In genomic region chr12:6631549-6631961, GRCh38 we compare ENCODE assay signal across 8 cellular contexts. TPM values are rescaled to one million over a fixed set of nuclear protein-coding genes. Genes with fewer than 3 reads are reported as not detected.
DNase-seq lines count a peak whose midpoint lies in the region; ATAC-seq and TF ChIP-seq lines count a peak whose summit lies in the region.
"Had no signal": no experiment of that assay in that cellular context is flagged by ENCODE, and none has a peak within 500 bp of the region (broad histone marks: within the 10 kb centered on the region; RNA-seq: fewer than 3 reads in every experiment).

No MANE protein-coding gene starts in this region.

- H2BK20ac ChIP-seq in H9 (ENCODE audit: low read depth, low read length, poor library complexity, severe bottlenecking) = no peak overlapping the region

- no peaks in the 10 kb centered on the region for H4K20me1 ChIP-seq in H9 (ENCODE audit: control insufficient read depth, insufficient read depth, insufficient read length)

- no peak overlapping the region for H4K5ac ChIP-seq in H9 (ENCODE audit: insufficient read length, low read depth, low read length)

- no peak for DNase-seq in H9
- DNase-seq in activated CD4-positive, alpha-beta memory T cell treated with anti-CD3 and anti-CD28 coated beads, Interleukin-2, amount 10 ng/mL, durations not matched to agents 7 days and 5 days = peak; percentile 20
- DNase-seq in immature natural killer cell = peak; percentile 35 to 51 (median 46)
- no peak for DNase-seq in stimulated activated naive B cell treated with anti-CD40 and anti-IgM and Interleukin-4, amounts not matched to agents 10 μg/mL and 1 μg/mL and 100 μg/mL, for 72 hours
- DNase-seq in AML-193 (lab: John Stamatoyannopoulos, UW) = no peak
- DNase-seq: NCI-H1105 had no signal

- no peak overlapping the region for H3K4me2 ChIP-seq in H9 (ENCODE audit: insufficient read depth, insufficient read length, low read length)

- no peak overlapping the region for H2BK120ac ChIP-seq in H9 (ENCODE audit: low read depth, low read length, poor library complexity, severe bottlenecking)

- no peak overlapping the region for H3K4me3 Mint-ChIP-seq in H9
- H3K4me3 Mint-ChIP-seq in activated CD4-positive, alpha-beta memory T cell treated with anti-CD3 and anti-CD28 coated beads, Interleukin-2, amount 10 ng/mL, durations not matched to agents 7 days and 5 days = peak overlapping the region; percentile 58
- H3K4me3 Mint-ChIP-seq in immature natural killer cell = peak overlapping the region; percentile 90 to 99 (median 93)
- H3K4me3 Mint-ChIP-seq in stimulated activated naive B cell treated with anti-CD40 and anti-IgM and Interleukin-4, amounts not matched to agents 10 μg/mL and 1 μg/mL and 100 μg/mL, for 72 hours = peak overlapping the region; percentile 87 to 88

- no peaks in the 10 kb centered on the region for H3K4me1 ChIP-seq in H9 (ENCODE audit: insufficient read depth, low read length)

- no peaks in the 10 kb centered on the region for H3K9me3 Mint-ChIP-seq in H9
- H3K9me3 Mint-ChIP-seq in activated CD4-positive, alpha-beta memory T cell treated with anti-CD3 and anti-CD28 coated beads, Interleukin-2, amount 10 ng/mL, durations not matched to agents 7 days and 5 days = no peaks in the 10 kb centered on the region
- no peaks in the 10 kb centered on the region for H3K9me3 Mint-ChIP-seq in immature natural killer cell
- H3K9me3 Mint-ChIP-seq in stimulated activated naive B cell treated with anti-CD40 and anti-IgM and Interleukin-4, amounts not matched to agents 10 μg/mL and 1 μg/mL and 100 μg/mL, for 72 hours = no peaks in the 10 kb centered on the region

- H3K79me2 ChIP-seq in H9 (ENCODE audit: insufficient read depth, low read length) = no peaks in the 10 kb centered on the region

- H2AFZ ChIP-seq in H9 (ENCODE audit: low read length) = no peak overlapping the region

- POLR2A ChIA-PET in activated CD4-positive, alpha-beta memory T cell treated with anti-CD3 and anti-CD28 coated beads, Interleukin-2, amount 10 ng/mL, durations not matched to agents 7 days and 5 days (lab: Charles Lee) = interaction anchor here (1.1 to 2.3 kb wide), 13 partner anchors 9 to 387 kb away, joined by 3 to 16 read pairs (median 4); partner anchors contain the start of genes LPCAT3, NOP2, SPSB2 and ZNF384

- H3K27ac Mint-ChIP-seq in H9 (0 out of 7 replicates have a peak overlapping the region, but pooled peaks of 1 of the 3 experiments have one; percentile 14), immature natural killer cell (peak overlapping the region; percentile 97 to 100 (median 99))
- H3K27ac Mint-ChIP-seq in activated CD4-positive, alpha-beta memory T cell treated with anti-CD3 and anti-CD28 coated beads, Interleukin-2, amount 10 ng/mL, durations not matched to agents 7 days and 5 days = peak overlapping the region; percentile 91
- H3K27ac Mint-ChIP-seq in stimulated activated naive B cell treated with anti-CD40 and anti-IgM and Interleukin-4, amounts not matched to agents 10 μg/mL and 1 μg/mL and 100 μg/mL, for 72 hours = peak overlapping the region; percentile 97

- H2BK15ac ChIP-seq in H9 (ENCODE audit: low read depth, low read length) = no peak overlapping the region

- no CpG with 5 or more reads among the region's 3 CpGs for WGBS in H9 (ENCODE audit: extremely low coverage, insufficient read length, low lambda C conversion rate)

- H3K18ac ChIP-seq in H9 (ENCODE audit: insufficient read length, low read depth, low read length) = no peak overlapping the region

- H3K27me3 Mint-ChIP-seq in H9 (ENCODE audit: low read depth) (peaks cover 13% of the 10 kb centered on the region), immature natural killer cell (ENCODE audit: low read depth in 3 of 3) (peaks cover 3 to 14% (median 4%) of the 10 kb centered on the region in 3 donors)
- no peaks in the 10 kb centered on the region for H3K27me3 Mint-ChIP-seq in activated CD4-positive, alpha-beta memory T cell treated with anti-CD3 and anti-CD28 coated beads, Interleukin-2, amount 10 ng/mL, durations not matched to agents 7 days and 5 days
- no peaks in the 10 kb centered on the region for H3K27me3 Mint-ChIP-seq in stimulated activated naive B cell treated with anti-CD40 and anti-IgM and Interleukin-4, amounts not matched to agents 10 μg/mL and 1 μg/mL and 100 μg/mL, for 72 hours

- H3K56ac ChIP-seq in H9 (ENCODE audit: insufficient read length, low read depth, low read length) = no peak overlapping the region

- 0 out of 2 replicates have a peak overlapping the region, but pooled peaks have one; percentile 19 for H3K14ac ChIP-seq in H9 (ENCODE audit: insufficient read depth, low read length)

- H2BK5ac ChIP-seq in H9 (ENCODE audit: insufficient read length, low read length) = no peak overlapping the region

- TF ChIP-seq CTCF in H9 (conservative IDR thresholded peaks at IDR 0.05) = no peak

- no peak overlapping the region for H2AK5ac ChIP-seq in H9 (ENCODE audit: insufficient read length, low read length)

- H3K27ac ChIP-seq in H9 (ENCODE audit: insufficient read length, low read depth, low read length) = no peak overlapping the region

- H3K4ac ChIP-seq in H9 (ENCODE audit: low read depth, low read length) = no peak overlapping the region

- H3K36me3 Mint-ChIP-seq in H9 (ENCODE audit: insufficient read depth in 1 of 3, low read depth in 3 of 3) = no peaks in the 10 kb centered on the region
- H3K36me3 Mint-ChIP-seq in activated CD4-positive, alpha-beta memory T cell treated with anti-CD3 and anti-CD28 coated beads, Interleukin-2, amount 10 ng/mL, durations not matched to agents 7 days and 5 days (ENCODE audit: low read depth) = peaks cover 1% of the 10 kb centered on the region
- H3K36me3 Mint-ChIP-seq in immature natural killer cell = peaks cover 0 to 1% (median 0%) of the 10 kb centered on the region in 3 donors
- peaks cover 28 to 44% of the 10 kb centered on the region in 2 donors for H3K36me3 Mint-ChIP-seq in stimulated activated naive B cell treated with anti-CD40 and anti-IgM and Interleukin-4, amounts not matched to agents 10 μg/mL and 1 μg/mL and 100 μg/mL, for 72 hours

- no peaks in the 10 kb centered on the region for H3K79me1 ChIP-seq in H9 (ENCODE audit: insufficient read depth, low read depth, low read length, poor library complexity, severe bottlenecking)

- H3K23me2 ChIP-seq in H9 (ENCODE audit: insufficient read length, low read depth, low read length, poor library complexity, severe bottlenecking) = no peaks in the 10 kb centered on the region

- H3K23ac ChIP-seq in H9 (ENCODE audit: insufficient read length, low read depth, low read length) = no peak overlapping the region

- H4K8ac ChIP-seq in H9 (replicated peaks; ENCODE audit: insufficient read length, low read depth, low read length) = no peak overlapping the region

- no peak overlapping the region for H3T11ph ChIP-seq in H9 (ENCODE audit: low read length)

- no peaks in the 10 kb centered on the region for H3K27me3 ChIP-seq in H9 (ENCODE audit: insufficient read depth, low read length)

- H3K4me1 Mint-ChIP-seq in H9 (peaks cover 19 to 30% of the 10 kb centered on the region in 2 experiments), immature natural killer cell (peaks cover 75 to 78% of the 10 kb centered on the region in 2 donors)
- peaks cover 63% of the 10 kb centered on the region for H3K4me1 Mint-ChIP-seq in activated CD4-positive, alpha-beta memory T cell treated with anti-CD3 and anti-CD28 coated beads, Interleukin-2, amount 10 ng/mL, durations not matched to agents 7 days and 5 days
- peaks cover 48 to 78% of the 10 kb centered on the region in 2 donors for H3K4me1 Mint-ChIP-seq in stimulated activated naive B cell treated with anti-CD40 and anti-IgM and Interleukin-4, amounts not matched to agents 10 μg/mL and 1 μg/mL and 100 μg/mL, for 72 hours

- H4K91ac ChIP-seq in H9 (ENCODE audit: insufficient read length, low read depth, low read length) = no peak overlapping the region

- H2BK12ac ChIP-seq in H9 (ENCODE audit: insufficient read length, low read depth, low read length) = no peak overlapping the region

- no peak for ATAC-seq in stimulated activated naive B cell treated with anti-CD40 and anti-IgM and Interleukin-4, amounts not matched to agents 10 μg/mL and 1 μg/mL and 100 μg/mL, for 72 hours (replicated peaks)
- ATAC-seq in HG03045 (IDR thresholded peaks at IDR 0.05; ENCODE audit: unreplicated experiment) = no peak
- no peak for ATAC-seq in GM21515 (IDR thresholded peaks at IDR 0.05; ENCODE audit: unreplicated experiment)

- H3K9ac ChIP-seq in H9 (ENCODE audit: extremely low read depth, insufficient read length, low read length) = no peak overlapping the region

- CTCF ChIA-PET in activated CD4-positive, alpha-beta memory T cell treated with anti-CD3 and anti-CD28 coated beads, Interleukin-2, amount 10 ng/mL, durations not matched to agents 7 days and 5 days (lab: Charles Lee) = interaction anchor here (0.6 to 5.8 kb wide), 8 partner anchors 12 to 368 kb away, joined by 3 to 34 read pairs (median 4); partner anchors contain the start of genes MLF2 and ZNF384

- H3K9me3 ChIP-seq in H9 (ENCODE audit: control insufficient read depth, low read depth, low read length) = no peaks in the 10 kb centered on the region

RNA-seq across cellular contexts. Expression of gene LPAR5, which starts 4.2 kb away (rescaled TPM):
- total RNA-seq in H9 (2021) = 0.22 TPM in 2 replicates
- total RNA-seq in activated CD4-positive, alpha-beta memory T cell treated with anti-CD3 and anti-CD28 coated beads, Interleukin-2, amount 10 ng/mL, durations not matched to agents 7 days and 5 days = 1 to 10 TPM; 7.8 to 8.0 TPM
- 10 to 100 TPM in 2 of 3 donors, 1 to 10 TPM in 1; 9.6 to 36.1 (median 11.6) TPM for polyA plus RNA-seq in immature natural killer cell

RNA-seq across cellular contexts. Expression of gene ACRBP, which starts 15.7 kb away (rescaled TPM):
- total RNA-seq in H9 (2021) = 1.3 and 1.9 TPM in 2 replicates
- 1 to 10 TPM; 1.8 TPM for total RNA-seq in activated CD4-positive, alpha-beta memory T cell treated with anti-CD3 and anti-CD28 coated beads, Interleukin-2, amount 10 ng/mL, durations not matched to agents 7 days and 5 days
- polyA plus RNA-seq in immature natural killer cell = 10 to 100 TPM in 1 of 3 donors, 1 to 10 TPM in 1, not detected in 1; 4.2 to 10.2 TPM

RNA-seq across cellular contexts. Expression of gene CHD4, which starts 24.4 kb away (rescaled TPM):
- 334 and 346 TPM in 2 replicates for total RNA-seq in H9 (2021)
- total RNA-seq in activated CD4-positive, alpha-beta memory T cell treated with anti-CD3 and anti-CD28 coated beads, Interleukin-2, amount 10 ng/mL, durations not matched to agents 7 days and 5 days = 100 to 1,000 TPM; 223 to 234 TPM
- polyA plus RNA-seq in immature natural killer cell = 10 to 100 TPM; 13.6 to 59.5 (median 20.7) TPM

RNA-seq across cellular contexts. Expression of gene ING4, which starts 31.4 kb away (rescaled TPM):
- 20.1 TPM in 2 replicates for total RNA-seq in H9 (2021)
- total RNA-seq in activated CD4-positive, alpha-beta memory T cell treated with anti-CD3 and anti-CD28 coated beads, Interleukin-2, amount 10 ng/mL, durations not matched to agents 7 days and 5 days = 10 to 100 TPM; 32.2 to 33.8 TPM
- 100 to 1,000 TPM in 1 of 3 donors, 10 to 100 TPM in 2; 60.7 to 156 (median 93.9) TPM for polyA plus RNA-seq in immature natural killer cell

RNA-seq across cellular contexts. Expression of gene ZNF384, which starts 57.6 kb away (rescaled TPM):
- total RNA-seq in H9 (2021) = 83.5 and 88.0 TPM in 2 replicates
- total RNA-seq in activated CD4-positive, alpha-beta memory T cell treated with anti-CD3 and anti-CD28 coated beads, Interleukin-2, amount 10 ng/mL, durations not matched to agents 7 days and 5 days = 10 to 100 TPM; 69.5 to 78.1 TPM
- polyA plus RNA-seq in immature natural killer cell = 10 to 100 TPM; 14.6 to 41.5 (median 31.6) TPM

Comparison
In these comparisons a context has a peak if more than half of its experiments do, and no peak if none do; other contexts are left out.
1. DNase-seq: peak in activated CD4-positive, alpha-beta memory T cell treated with anti-CD3 and anti-CD28 coated beads, Interleukin-2, amount 10 ng/mL, durations not matched to agents 7 days and 5 days (single experiment) and immature natural killer cell (3 of 3); none in H9 (single experiment), stimulated activated naive B cell treated with anti-CD40 and anti-IgM and Interleukin-4, amounts not matched to agents 10 μg/mL and 1 μg/mL and 100 μg/mL, for 72 hours (single experiment) and AML-193 (0 of 2).
2. H3K4me3 Mint-ChIP-seq: peak in activated CD4-positive, alpha-beta memory T cell treated with anti-CD3 and anti-CD28 coated beads, Interleukin-2, amount 10 ng/mL, durations not matched to agents 7 days and 5 days (single experiment), immature natural killer cell (5 of 5) and stimulated activated naive B cell treated with anti-CD40 and anti-IgM and Interleukin-4, amounts not matched to agents 10 μg/mL and 1 μg/mL and 100 μg/mL, for 72 hours (2 of 2); none in H9 (0 of 2).